In the genomic region with DNA sequence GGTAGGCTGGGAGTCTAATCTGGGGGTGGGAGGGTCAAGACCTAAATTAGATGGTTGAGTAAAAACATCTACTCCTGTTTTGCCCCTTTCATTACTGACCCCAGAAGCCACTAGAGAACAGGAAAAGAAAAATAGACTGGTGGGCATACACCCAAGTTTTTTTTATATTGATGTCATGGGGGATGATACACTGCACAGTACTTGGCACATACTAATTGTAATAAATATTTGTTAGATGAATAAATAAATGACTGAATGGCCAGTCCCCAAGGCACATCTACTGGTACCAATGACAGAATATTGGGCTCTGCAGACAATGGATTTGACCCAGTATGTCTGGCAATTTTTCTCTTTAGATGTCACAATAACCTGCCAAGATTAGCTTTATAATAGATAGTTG, we compare ENCODE assay signal across 27 cellular contexts.
"Had no signal": no experiment of that assay in that cellular context is flagged by ENCODE, and none has a peak within 500 bp of the region (broad histone marks: within the 10 kb centered on the region; RNA-seq: fewer than 3 reads in every experiment).

No MANE protein-coding gene starts in this region.

- DNase-seq: activated B cell treated with CpG ODN at 0.5 μM for 24 hours; activated CD4-positive, alpha-beta T cell treated with anti-CD3 and anti-CD28 coated beads for 48 hours; activated CD4-positive, alpha-beta T cell treated with anti-CD3 and anti-CD28 coated beads, Interleukin-2, amount 50 U/mL, for 1 hour; activated CD4-positive, alpha-beta T cell treated with anti-CD3 and anti-CD28 coated beads, Interleukin-2, amount 50 U/mL, for 48 hours; activated CD8-positive, alpha-beta memory T cell treated with anti-CD3 and anti-CD28 coated beads for 24 hours; activated CD8-positive, alpha-beta T cell treated with anti-CD3 and anti-CD28 coated beads for 36 hours; activated effector memory CD4-positive, alpha-beta T cell treated with Interleukin-2 at 50 U/mL for 16 hours; activated gamma-delta T cell treated with Interleukin-2 at 50 U/mL for 16 hours; activated naive CD4-positive, alpha-beta T cell treated with anti-CD3 and anti-CD28 coated beads, Interleukin-2, amount 50 U/mL, for 16 hours; activated naive CD4-positive, alpha-beta T cell treated with Interleukin-2 at 50 U/mL for 16 hours; activated naive CD8-positive, alpha-beta T cell treated with anti-CD3 and anti-CD28 coated beads, Interleukin-2, amount 50 U/mL, for 24 hours; activated T-cell treated with anti-CD3 and anti-CD28 coated beads, Interleukin-2, amount 50 U/mL, for 4 hours; brain microvascular endothelial cell; caudate nucleus; cortex of kidney; dermis blood vessel endothelial cell; effector CD4-positive, alpha-beta T cell; effector memory CD8-positive, alpha-beta T cell; erythroblast; esophagus squamous epithelium; foreskin fibroblast; T-helper 1 cell; T-helper 17 cell; T1000; WERI-Rb-1 had no signal

- ATAC-seq: activated CD4-positive, CD25-positive, alpha-beta regulatory T cell treated with anti-CD3 and anti-CD28 coated beads, Interleukin-2, amount 50 U/mL, for 24 hours; activated CD8-positive, alpha-beta T cell treated with anti-CD3 and anti-CD28 coated beads for 36 hours; activated naive CD8-positive, alpha-beta T cell treated with anti-CD3 and anti-CD28 coated beads, Interleukin-2, amount 50 U/mL, for 24 hours; activated T-cell treated with anti-CD3 and anti-CD28 coated beads, Interleukin-2, amount 50 U/mL, for 4 hours; activated T-helper 17 cell treated with anti-CD3 and anti-CD28 coated beads, Interleukin-2, amount 50 U/mL, for 72 hours; effector memory CD8-positive, alpha-beta T cell; T-helper 17 cell had no signal

- H3K4me3 ChIP-seq: esophagus squamous epithelium had no signal

- H3K36me3 ChIP-seq: brain microvascular endothelial cell, esophagus squamous epithelium, WERI-Rb-1 had no signal

- H3K27me3 ChIP-seq: brain microvascular endothelial cell, esophagus squamous epithelium had no signal

- H3K4me1 ChIP-seq: esophagus squamous epithelium had no signal

- H3K9me3 ChIP-seq: esophagus squamous epithelium had no signal

- H3K27ac ChIP-seq: brain microvascular endothelial cell, WERI-Rb-1 had no signal
